In genomic region chr1:35642472-35642955, GRCh38 we compare ENCODE assay signal across 8 cellular contexts. TPM values are rescaled to one million over a fixed set of nuclear protein-coding genes. Genes with fewer than 3 reads are reported as not detected.
DNase-seq lines count a peak whose midpoint lies in the region; ATAC-seq and TF ChIP-seq lines count a peak whose summit lies in the region.

No MANE protein-coding gene starts in this region.

- H3K27ac ChIP-seq in thyroid gland, result peak overlapping the region in 1 of 3 donors; percentile 94

- DNase-seq in activated effector memory CD4-positive, alpha-beta T cell treated with anti-CD3 and anti-CD28 coated beads, Interleukin-2, amount 50 U/mL, for 16 hours, result peak; percentile 63
- no peak for DNase-seq in activated effector memory CD4-positive, alpha-beta T cell treated with Interleukin-2 at 50 U/mL for 16 hours
- DNase-seq in UCSD-AML1 (lab: John Stamatoyannopoulos, UW; ENCODE audit: unreplicated experiment) (peak; percentile 44), glutamatergic neuron (no peak), thyroid gland (no peak), amniotic stem cell (lab: John Stamatoyannopoulos, UW) (no peak)
- peak; percentile 4 to 21 for DNase-seq in stimulated activated CD4-positive, alpha-beta T cell treated with anti-CD3 and anti-CD28 coated beads, Interleukin-4, amount 100 ng/mL, for 48 hours (ENCODE audit: low read depth in 2 of 2)

- intact Hi-C loops in thyroid gland (cut with DNase I), result no loop called here

- no peaks in the 10 kb centered on the region for H3K27me3 ChIP-seq in thyroid gland

- no peaks in the 10 kb centered on the region for H3K36me3 ChIP-seq in thyroid gland

- no peaks in the 10 kb centered on the region for H3K9me3 ChIP-seq in thyroid gland

- peak overlapping the region in 1 of 3 donors; percentile 100 for H3K4me3 ChIP-seq in thyroid gland (replicated peaks in 1 of 3)

- no peak for TF ChIP-seq POLR2A in thyroid gland (IDR thresholded peaks at IDR 0.05)

- WGBS in thyroid gland, 2 donors, result 45 to 53% methylated on average over 14 of the region's 14 CpGs

- H3K4me3 Mint-ChIP-seq in glutamatergic neuron (ENCODE audit: unreplicated experiment), result peak overlapping the region; percentile 100

- peak overlapping the region; percentile 100 for H3K27ac Mint-ChIP-seq in glutamatergic neuron (ENCODE audit: unreplicated experiment)

- peaks cover 4% of the 10 kb centered on the region for H3K36me3 Mint-ChIP-seq in glutamatergic neuron (ENCODE audit: unreplicated experiment)

- H3K4me1 Mint-ChIP-seq in glutamatergic neuron (ENCODE audit: low read depth, unreplicated experiment), result peaks cover 12% of the 10 kb centered on the region

- H3K4me1 ChIP-seq in thyroid gland, result peaks cover 16 to 23% of the 10 kb centered on the region in 2 donors

- peaks cover 8% of the 10 kb centered on the region for H3K27me3 Mint-ChIP-seq in glutamatergic neuron (ENCODE audit: unreplicated experiment)

- TF ChIP-seq CTCF in glutamatergic neuron (IDR thresholded peaks at IDR 0.05; ENCODE audit: partially characterized antibody, unreplicated experiment) (no peak), thyroid gland (IDR thresholded peaks at IDR 0.05) (no peak)

- no peak for ATAC-seq in GM18520 (IDR thresholded peaks at IDR 0.05; ENCODE audit: unreplicated experiment)

- H3K9me3 Mint-ChIP-seq in glutamatergic neuron (ENCODE audit: unreplicated experiment), result peaks cover 9% of the 10 kb centered on the region

RNA-seq across cellular contexts. Expression of gene PSMB2, which starts 1.2 kb away (rescaled TPM):
- total RNA-seq in glutamatergic neuron (ENCODE audit: unreplicated experiment) (85.8 TPM), thyroid gland (10 to 100 TPM; 37.9 to 50.2 (median 43.1) TPM)

Comparison
In these comparisons a context has a peak if more than half of its experiments do, and no peak if none do; other contexts are left out.
1. DNase-seq: peak in activated effector memory CD4-positive, alpha-beta T cell treated with anti-CD3 and anti-CD28 coated beads, Interleukin-2, amount 50 U/mL, for 16 hours (single experiment), UCSD-AML1 (single experiment) and stimulated activated CD4-positive, alpha-beta T cell treated with anti-CD3 and anti-CD28 coated beads, Interleukin-4, amount 100 ng/mL, for 48 hours (2 of 2); none in activated effector memory CD4-positive, alpha-beta T cell treated with Interleukin-2 at 50 U/mL for 16 hours (single experiment), glutamatergic neuron (single experiment), thyroid gland (0 of 2) and amniotic stem cell (single experiment).